ENCODE assay signal across 34 cellular contexts in the genomic region with DNA sequence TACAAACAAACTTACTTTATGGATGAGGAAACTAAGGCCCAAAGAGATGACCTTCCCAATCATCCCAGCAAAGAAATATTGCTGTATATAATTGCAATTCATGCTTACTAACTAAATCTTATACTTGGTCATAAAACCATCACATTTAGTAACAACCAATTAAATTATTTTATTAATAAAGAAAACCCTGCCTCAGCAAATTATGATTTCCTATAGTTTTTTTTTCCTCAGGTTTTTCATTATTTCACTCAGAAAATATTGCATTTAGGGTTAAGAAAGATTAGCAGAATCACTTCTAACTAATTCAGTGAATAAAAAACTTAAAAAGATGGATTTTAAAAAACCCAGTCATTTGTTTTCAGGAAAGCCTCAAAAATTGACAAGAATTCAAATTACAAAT.
DNase-seq lines count a peak whose midpoint lies in the region; ATAC-seq, FAIRE-seq and TF ChIP-seq lines count a peak whose summit lies in the region.
"Had no signal": no experiment of that assay in that cellular context is flagged by ENCODE, and none has a peak within 500 bp of the region (broad histone marks: within the 10 kb centered on the region; RNA-seq: fewer than 3 reads in every experiment).

No MANE protein-coding gene starts in this region.

- ATAC-seq in A549 (no peak), IMR-90 (ENCODE audit: low read depth) (no peak), K562 (no peak), GM19324 (IDR thresholded peaks at IDR 0.05; ENCODE audit: low FRiP score, unreplicated experiment) (no peak)
- ATAC-seq: CD8-positive, alpha-beta T cell had no signal

- no peaks in the 10 kb centered on the region for H3K79me2 ChIP-seq in K562 (ENCODE audit: control insufficient read depth, insufficient read depth, low read length)

- in situ Hi-C loops in IMR-90 (cut with MboI; ENCODE audit: low sequenced_read_pairs) (no loop called here), K562 (cut with MboI) (no loop called here)

- H2AK9ac ChIP-seq in IMR-90 (replicated peaks; ENCODE audit: low read depth, low read length, poor library complexity) = no peak overlapping the region

- H4K20me1 ChIP-seq in IMR-90 (ENCODE audit: insufficient read depth, low read length) = no peaks in the 10 kb centered on the region
- no peaks in the 10 kb centered on the region for H4K20me1 ChIP-seq in K562 (replicated peaks; ENCODE audit: control insufficient read depth, insufficient read depth, low read length)
- H4K20me1 ChIP-seq: BLaER1; BLaER1 treated with 17β-estradiol and CSF1 and Interleukin-3, amounts not matched to agents 10 nM and 100 nM had no signal

- no peaks in the 10 kb centered on the region for H3K27me3 Mint-ChIP-seq in glutamatergic neuron (ENCODE audit: unreplicated experiment)
- H3K27me3 Mint-ChIP-seq: CD4-positive, alpha-beta memory T cell had no signal

- no TSS peak for BruUV-seq in IMR-90 (replicated peaks; lab: Mats Ljungman, UMichigan)
- no TSS peak for BruUV-seq in K562 (replicated peaks; lab: Mats Ljungman, UMichigan)

- no peak overlapping the region for H3K18ac ChIP-seq in IMR-90 (ENCODE audit: low read depth, low read length)

- no peak for TF ChIP-seq RAD21 in A549 (conservative IDR thresholded peaks at IDR 0.05 in 1 of 2, IDR thresholded peaks at IDR 0.05 in 1 of 2)
- TF ChIP-seq RAD21 in IMR-90 (IDR thresholded peaks at IDR 0.05; ENCODE audit: low read length) = no peak
- TF ChIP-seq RAD21 in K562 (CRISPR knock-in tag; conservative IDR thresholded peaks at IDR 0.05 in 1 of 2, IDR thresholded peaks at IDR 0.05 in 1 of 2) = no peak

- no peaks in the 10 kb centered on the region for H3K27me3 ChIP-seq in IMR-90 (ENCODE audit: control insufficient read depth, insufficient read depth, low read length)
- no peaks in the 10 kb centered on the region for H3K27me3 ChIP-seq in K562 (ENCODE audit: control insufficient read depth in 2 of 2, insufficient read depth in 2 of 2, low read length in 2 of 2)
- H3K27me3 ChIP-seq: BE2C; BLaER1; BLaER1 treated with 17β-estradiol and CSF1 and Interleukin-3, amounts not matched to agents 10 nM and 100 nM had no signal

- H4K8ac ChIP-seq in IMR-90 (ENCODE audit: low read depth in 2 of 2, low read length in 2 of 2) = no peak overlapping the region

- H3K4me3 ChIP-seq in A549 = no peak overlapping the region
- H3K4me3 ChIP-seq in IMR-90 (ENCODE audit: insufficient read depth, low read depth, low read length) = no peak overlapping the region
- H3K4me3 ChIP-seq in K562 = no peak overlapping the region
- H3K4me3 ChIP-seq: BLaER1; BLaER1 treated with 17β-estradiol and CSF1 and Interleukin-3, amounts not matched to agents 10 nM and 100 nM had no signal

- H2BK20ac ChIP-seq in IMR-90 (ENCODE audit: low read depth, low read length) = no peak overlapping the region

- H3K36me3 Mint-ChIP-seq in glutamatergic neuron (ENCODE audit: unreplicated experiment) = no peaks in the 10 kb centered on the region
- H3K36me3 Mint-ChIP-seq: CD14-positive monocyte; CD4-positive, alpha-beta memory T cell; CD4-positive, CD25-positive, alpha-beta regulatory T cell; CD8-positive, alpha-beta memory T cell; CD8-positive, alpha-beta T cell had no signal

- no peak overlapping the region for H2BK120ac ChIP-seq in IMR-90 (ENCODE audit: low read depth, low read length)

- H3K14ac ChIP-seq in IMR-90 (replicated peaks; ENCODE audit: low read depth, low read length) = no peak overlapping the region

- no peak overlapping the region for H3K27ac Mint-ChIP-seq in glutamatergic neuron (ENCODE audit: unreplicated experiment)
- H3K27ac Mint-ChIP-seq: B cell; CD14-positive monocyte; CD4-positive, alpha-beta memory T cell; CD4-positive, alpha-beta T cell; CD4-positive, CD25-positive, alpha-beta regulatory T cell; CD8-positive, alpha-beta memory T cell; CD8-positive, alpha-beta T cell had no signal

- no peak overlapping the region for H4K91ac ChIP-seq in IMR-90 (ENCODE audit: insufficient read depth, low read depth, low read length)

- H3K23ac ChIP-seq in IMR-90 (ENCODE audit: low read depth, low read length) = no peak overlapping the region

- no peaks in the 10 kb centered on the region for H3K9me3 Mint-ChIP-seq in glutamatergic neuron (ENCODE audit: unreplicated experiment)
- H3K9me3 Mint-ChIP-seq: CD4-positive, alpha-beta memory T cell; CD4-positive, alpha-beta T cell; CD4-positive, CD25-positive, alpha-beta regulatory T cell; CD8-positive, alpha-beta memory T cell; CD8-positive, alpha-beta T cell had no signal

- TF ChIP-seq POLR2A in A549 (IDR thresholded peaks at IDR 0.05; ENCODE audit: low read length) (no peak), IMR-90 (IDR thresholded peaks at IDR 0.05; ENCODE audit: low read depth, low read length) (no peak), K562 (conservative IDR thresholded peaks at IDR 0.05) (no peak)

- POLR2A ChIA-PET in A549 (lab: Yijun Ruan, JAX) = no interaction called here
- POLR2A ChIA-PET in IMR-90 (lab: Charles Lee; ENCODE audit: unreplicated experiment) = no interaction called here
- POLR2A ChIA-PET in K562 (lab: Yijun Ruan, JAX) = no interaction called here

- no peak overlapping the region for H2BK5ac ChIP-seq in IMR-90 (ENCODE audit: low read depth, low read length, poor library complexity, severe bottlenecking)

- no peak overlapping the region for H2BK15ac ChIP-seq in IMR-90 (ENCODE audit: low read depth, low read length)

- H3K4me3 Mint-ChIP-seq in glutamatergic neuron (ENCODE audit: unreplicated experiment) = no peak overlapping the region
- H3K4me3 Mint-ChIP-seq: B cell; CD14-positive monocyte; CD4-positive, alpha-beta T cell; CD4-positive, CD25-positive, alpha-beta regulatory T cell; CD8-positive, alpha-beta memory T cell; CD8-positive, alpha-beta T cell had no signal

- FAIRE-seq in A549 (lab: Jason Lieb, UNC) = no peak
- FAIRE-seq in K562 (lab: Jason Lieb, UNC) = no peak
- FAIRE-seq: A204.1, D721Med had no signal

- no peaks in the 10 kb centered on the region for H3K79me1 ChIP-seq in IMR-90 (ENCODE audit: low read depth in 1 of 2, low read length in 2 of 2)

- H3K36me3 ChIP-seq in IMR-90 (ENCODE audit: control insufficient read depth, insufficient read depth, low read length) = no peaks in the 10 kb centered on the region
- H3K36me3 ChIP-seq in K562 (ENCODE audit: control insufficient read depth, insufficient read depth, low read length) = no peaks in the 10 kb centered on the region
- H3K36me3 ChIP-seq: BE2C; BLaER1; BLaER1 treated with 17β-estradiol and CSF1 and Interleukin-3, amounts not matched to agents 10 nM and 100 nM had no signal

- TF ChIP-seq CTCF in A549 (IDR thresholded peaks at IDR 0.05) = no peak
- TF ChIP-seq CTCF in IMR-90 (conservative IDR thresholded peaks at IDR 0.05; ENCODE audit: low read depth, low read length) = no peak
- no peak for TF ChIP-seq CTCF in K562 (IDR thresholded peaks at IDR 0.05 in 2 of 3, conservative IDR thresholded peaks at IDR 0.05 in 1 of 3; ENCODE audit: insufficient read depth in 2 of 3, low read depth in 1 of 3, low read length in 3 of 3)
- TF ChIP-seq CTCF in glutamatergic neuron (IDR thresholded peaks at IDR 0.05; ENCODE audit: partially characterized antibody, unreplicated experiment) = no peak

- H4K5ac ChIP-seq in IMR-90 (ENCODE audit: low read depth, low read length) = no peak overlapping the region

- H2AFZ ChIP-seq in IMR-90 (replicated peaks; ENCODE audit: low read length, poor library complexity) = no peak overlapping the region
- H2AFZ ChIP-seq in K562 (ENCODE audit: low read depth, low read length) = no peak overlapping the region

- H3K27ac ChIP-seq in A549 = no peak overlapping the region
- H3K27ac ChIP-seq in IMR-90 (ENCODE audit: insufficient read depth, low read length) = no peak overlapping the region
- no peak overlapping the region for H3K27ac ChIP-seq in K562 (ENCODE audit: extremely low read depth, low read depth, low read length)
- H3K27ac ChIP-seq: 22Rv1; BLaER1; BLaER1 treated with 17β-estradiol and CSF1 and Interleukin-3, amounts not matched to agents 10 nM and 100 nM; C4-2B had no signal

- no peak overlapping the region for H2AK5ac ChIP-seq in IMR-90 (ENCODE audit: low read depth, low read length)

- CTCF ChIA-PET in A549 (lab: Yijun Ruan, JAX) (no interaction called here), IMR-90 (lab: Yijun Ruan, JAX) (no interaction called here), K562 (lab: Yijun Ruan, JAX; ENCODE audit: low intra/inter-chr PET ratio) (no interaction called here)

- DNase-seq in A549 (ENCODE audit: low read depth in 1 of 2, low spot score in 1 of 2) = no peak
- DNase-seq in IMR-90 = no peak
- no peak for DNase-seq in K562 (ENCODE audit: extremely low read depth in 1 of 4, low spot score in 3 of 4)
- DNase-seq in glutamatergic neuron = no peak
- DNase-seq in islet precursor cell = no peak
- DNase-seq: 8988T; ACHN; AML-193; BE2C; C1 segment of cervical spinal cord; Caco-2; Calu3; CD4-positive, alpha-beta memory T cell; CD4-positive, alpha-beta T cell; CD4-positive, CD25-positive, alpha-beta regulatory T cell; CD8-positive, alpha-beta memory T cell; CD8-positive, alpha-beta T cell; COR-L47; DMS 273 treated with DMSO at 0.1 percent for 48 hours; DMS153; DMS53; DMS79; DMS79 treated with DMSO at 0.1 percent for 48 hours; DND-41; EL had no signal

- TF ChIP-seq EP300 in A549 (IDR thresholded peaks at IDR 0.05) = no peak
- no peak for TF ChIP-seq EP300 in K562 (IDR thresholded peaks at IDR 0.05; ENCODE audit: low read length)

- peaks cover 4% of the 10 kb centered on the region for H3K4me1 Mint-ChIP-seq in glutamatergic neuron (ENCODE audit: low read depth, unreplicated experiment)
- H3K4me1 Mint-ChIP-seq: CD8-positive, alpha-beta memory T cell had no signal

- H3K9me3 ChIP-seq in A549 = no peaks in the 10 kb centered on the region
- H3K9me3 ChIP-seq in IMR-90 (ENCODE audit: control insufficient read depth, insufficient read depth, low read length) = no peaks in the 10 kb centered on the region
- H3K9me3 ChIP-seq in K562 (replicated peaks; ENCODE audit: control insufficient read depth, insufficient read depth, low read depth, low read length) = peaks cover 3% of the 10 kb centered on the region; the same call in 1 of the 2 replicates
- H3K9me3 ChIP-seq: BE2C, Caco-2 had no signal

- H3K4me2 ChIP-seq in A549 (no peak overlapping the region), IMR-90 (ENCODE audit: low read depth, low read length) (no peak overlapping the region), K562 (ENCODE audit: insufficient read depth, low read length) (no peak overlapping the region)
- H3K4me2 ChIP-seq: BLaER1; BLaER1 treated with 17β-estradiol and CSF1 and Interleukin-3, amounts not matched to agents 10 nM and 100 nM had no signal

- dilution Hi-C loops in IMR-90 (cut with HindIII; ENCODE audit: low sequenced_read_pairs, unreplicated experiment) = no loop called here

- H3K9me1 ChIP-seq in IMR-90 (ENCODE audit: insufficient read depth, low read length) = no peaks in the 10 kb centered on the region
- H3K9me1 ChIP-seq in K562 (ENCODE audit: control insufficient read depth, insufficient read depth, low read length) = no peaks in the 10 kb centered on the region

- H3K9ac ChIP-seq in IMR-90 (ENCODE audit: low read depth, low read length) = no peak overlapping the region
- no peak overlapping the region for H3K9ac ChIP-seq in K562 (ENCODE audit: insufficient read depth in 1 of 2, low read depth in 2 of 2, low read length in 2 of 2)
- H3K9ac ChIP-seq: BLaER1; BLaER1 treated with 17β-estradiol and CSF1 and Interleukin-3, amounts not matched to agents 10 nM and 100 nM had no signal

- intact Hi-C loops in IMR-90 (cut with micrococcal nuclease) (loop anchor here (10.0 kb wide), 1 partner anchor 56 kb away; no protein-coding TSS in a partner anchor), K562 (cut with micrococcal nuclease) (no loop called here)

- H3K4ac ChIP-seq in IMR-90 (ENCODE audit: low read depth, low read length) = no peak overlapping the region

- H3K56ac ChIP-seq in IMR-90 (ENCODE audit: extremely low read depth, insufficient read depth, low read length) = no peak overlapping the region

- H3K4me1 ChIP-seq in A549 (no peaks in the 10 kb centered on the region), IMR-90 (ENCODE audit: control insufficient read depth, insufficient read depth, low read length) (no peaks in the 10 kb centered on the region), K562 (replicated peaks in 1 of 2; ENCODE audit: control insufficient read depth in 2 of 2, insufficient read depth in 2 of 2, low read length in 2 of 2) (no peaks in the 10 kb centered on the region)
- H3K4me1 ChIP-seq: BE2C had no signal
